Comparison of ENCODE assay signal across 17 cellular contexts in the genomic region with DNA sequence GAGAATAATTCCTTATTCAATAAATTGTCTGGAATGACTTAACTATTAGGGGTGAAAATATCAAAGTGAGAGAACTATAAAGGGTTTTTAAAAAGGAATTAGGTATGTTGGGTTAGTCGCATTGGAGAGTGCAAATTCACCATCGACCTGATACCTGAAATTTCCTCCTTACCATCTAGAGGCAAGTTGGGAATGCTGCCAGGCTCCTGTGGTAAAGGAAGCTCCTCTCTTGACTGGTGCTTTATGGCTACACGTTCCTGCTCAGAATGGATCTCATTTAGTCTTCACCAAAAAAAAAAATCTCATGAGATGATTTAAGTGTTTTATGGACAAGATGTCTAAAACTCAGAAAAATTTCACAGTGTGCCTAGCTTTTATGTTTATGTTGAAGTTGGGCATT.
"Had no signal": no experiment of that assay in that cellular context is flagged by ENCODE, and none has a peak within 500 bp of the region (broad histone marks: within the 10 kb centered on the region; RNA-seq: fewer than 3 reads in every experiment).

No MANE protein-coding gene starts in this region.

- H3K27ac ChIP-seq: cardiac muscle cell, coronary artery, heart right ventricle, ovary, sigmoid colon, VCaP had no signal

- DNase-seq: activated CD8-positive, alpha-beta memory T cell treated with anti-CD3 and anti-CD28 coated beads, Interleukin-2, amount 50 U/mL, for 48 hours; activated CD8-positive, alpha-beta T cell treated with anti-CD3 and anti-CD28 coated beads, Interleukin-2, amount 10 ng/mL, durations not matched to agents 7 days and 5 days; activated naive CD4-positive, alpha-beta T cell; effector CD4-positive, alpha-beta T cell; foreskin melanocyte; heart right ventricle; left ventricle myocardium superior; mesendoderm; nephron progenitor cell; ovary; sigmoid colon; stimulated activated CD4-positive, alpha-beta T cell treated with anti-CD3 and anti-CD28 coated beads, Interleukin-2, amount 100 ng/mL, for 24 hours; stimulated activated naive B cell treated with anti-CD40 and anti-IgM and Interleukin-4, amounts not matched to agents 10 μg/mL and 1 μg/mL and 100 μg/mL, for 72 hours; substantia nigra had no signal

- H3K4me1 ChIP-seq: sigmoid colon had no signal

- H3K4me3 ChIP-seq: cardiac muscle cell, coronary artery, heart right ventricle, ovary, sigmoid colon had no signal

- H3K27me3 ChIP-seq: cardiac muscle cell, ovary, sigmoid colon had no signal

- H3K9me3 ChIP-seq: ovary, sigmoid colon had no signal

- H3K36me3 ChIP-seq: cardiac muscle cell, ovary had no signal

- ATAC-seq: activated CD8-positive, alpha-beta T cell treated with anti-CD3 and anti-CD28 coated beads, Interleukin-2, amount 10 ng/mL, durations not matched to agents 7 days and 5 days; heart right ventricle; left ventricle myocardium superior; stimulated activated naive B cell treated with anti-CD40 and anti-IgM and Interleukin-4, amounts not matched to agents 10 μg/mL and 1 μg/mL and 100 μg/mL, for 72 hours had no signal
